In the genomic region with DNA sequence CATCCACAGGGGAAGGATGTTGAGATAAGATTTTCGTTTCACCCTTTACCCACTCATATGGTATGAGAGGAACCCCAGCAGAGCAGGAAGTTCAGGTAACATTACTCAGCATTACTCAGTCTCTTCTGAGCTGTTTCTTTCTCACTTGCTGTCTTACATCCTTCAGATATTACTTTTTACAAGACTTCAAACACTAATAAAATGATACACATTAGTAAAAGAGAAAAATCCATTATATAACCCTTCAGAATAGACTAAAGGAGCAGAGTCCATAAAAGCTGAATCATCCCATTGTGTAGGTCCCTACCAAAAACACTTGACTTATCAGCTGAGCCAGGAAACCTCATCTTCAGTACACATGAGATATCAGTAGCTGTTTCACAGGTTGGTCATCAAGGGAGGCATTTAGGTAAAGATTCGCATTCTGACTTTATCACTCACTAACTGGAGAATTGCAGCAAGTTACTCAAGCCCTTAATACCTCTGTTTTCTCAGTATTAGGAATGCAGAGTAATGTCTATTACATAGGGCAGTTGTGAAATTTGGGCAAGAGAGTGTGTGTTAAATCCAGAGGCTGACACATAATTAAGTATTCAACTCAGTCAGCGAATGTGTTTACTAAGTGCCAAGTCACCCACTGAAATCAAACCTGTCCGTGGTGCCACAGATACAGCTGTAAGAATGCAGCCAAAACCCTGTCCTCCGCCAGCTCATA, we compare ENCODE assay signal across 8 cellular contexts. TPM values are rescaled to one million over a fixed set of nuclear protein-coding genes. Genes with fewer than 3 reads are reported as not detected.
DNase-seq lines count a peak whose midpoint lies in the region; ATAC-seq and TF ChIP-seq lines count a peak whose summit lies in the region.

No MANE protein-coding gene starts in this region.

- peak overlapping the region; percentile 67 for H3K27ac ChIP-seq in psoas muscle

- POLR2A ChIA-PET in naive thymus-derived CD8-positive, alpha-beta T cell (lab: Charles Lee): interaction anchor here (0.7 to 1.1 kb wide), 3 partner anchors 25 to 191 kb away, joined by 3 to 4 read pairs (median 3); a partner anchor contains a TSS

- WGBS in psoas muscle, 3 donors: 53 to 58% (median 54%) methylated on average over 5 of the region's 5 CpGs

- no peaks in the 10 kb centered on the region for H3K36me3 ChIP-seq in psoas muscle (ENCODE audit: insufficient read depth in 1 of 2, low read depth in 1 of 2)

- no peak overlapping the region for H3K4me3 Mint-ChIP-seq in activated naive CD8-positive, alpha-beta T cell
- no peak overlapping the region for H3K4me3 Mint-ChIP-seq in naive thymus-derived CD8-positive, alpha-beta T cell

- H3K27me3 Mint-ChIP-seq in activated naive CD8-positive, alpha-beta T cell: no peaks in the 10 kb centered on the region
- no peaks in the 10 kb centered on the region for H3K27me3 Mint-ChIP-seq in naive thymus-derived CD8-positive, alpha-beta T cell

- TF ChIP-seq CTCF in psoas muscle (IDR thresholded peaks at IDR 0.05): no peak

- peak overlapping the region; percentile 67 for H3K27ac Mint-ChIP-seq in activated naive CD8-positive, alpha-beta T cell
- peak overlapping the region in 2 of 10 donors; percentile 28 to 47 for H3K27ac Mint-ChIP-seq in naive thymus-derived CD8-positive, alpha-beta T cell

- peaks cover 16% of the 10 kb centered on the region for H3K4me1 Mint-ChIP-seq in activated naive CD8-positive, alpha-beta T cell (ENCODE audit: low read depth)
- peaks cover 1 to 22% (median 5%) of the 10 kb centered on the region in 4 donors for H3K4me1 Mint-ChIP-seq in naive thymus-derived CD8-positive, alpha-beta T cell

- no peaks in the 10 kb centered on the region for H3K9me3 Mint-ChIP-seq in activated naive CD8-positive, alpha-beta T cell (ENCODE audit: low read depth)
- H3K9me3 Mint-ChIP-seq in naive thymus-derived CD8-positive, alpha-beta T cell: no peaks in the 10 kb centered on the region

- H3K27me3 ChIP-seq in psoas muscle (ENCODE audit: insufficient read depth in 3 of 3, low read length in 2 of 3): no peaks in the 10 kb centered on the region

- ATAC-seq in left cardiac atrium (peak; percentile 55 to 93), HG03378 (IDR thresholded peaks at IDR 0.05; ENCODE audit: unreplicated experiment) (peak; percentile 60), psoas muscle (peak; percentile 87 to 97 (median 94))
- ATAC-seq in naive thymus-derived CD8-positive, alpha-beta T cell: no peak

- no peak overlapping the region for H3K4me3 ChIP-seq in psoas muscle

- no peaks in the 10 kb centered on the region for H3K9me3 ChIP-seq in psoas muscle

- DNase-seq in left cardiac atrium: no peak
- no peak for DNase-seq in cardiac septum (ENCODE audit: low spot score)
- no peak for DNase-seq in psoas muscle
- DNase-seq in naive thymus-derived CD8-positive, alpha-beta T cell: no peak
- no peak for DNase-seq in nucleus accumbens (lab: John Stamatoyannopoulos, UW)
- DNase-seq in DMS153 treated with DMSO at 0.1 percent for 48 hours (lab: John Stamatoyannopoulos, UW; ENCODE audit: unreplicated experiment): no peak

- intact Hi-C loops in left cardiac atrium (cut with DNase I) (no loop called here), cardiac septum (cut with DNase I) (no loop called here), psoas muscle (cut with DNase I) (loop anchor here in 1 of 2 donors (10.0 kb wide), 1 partner anchor 266 kb away; no protein-coding TSS in a partner anchor)

- H3K4me1 ChIP-seq in psoas muscle: peaks cover 12% of the 10 kb centered on the region

- H3K36me3 Mint-ChIP-seq in activated naive CD8-positive, alpha-beta T cell: no peaks in the 10 kb centered on the region
- no peaks in the 10 kb centered on the region for H3K36me3 Mint-ChIP-seq in naive thymus-derived CD8-positive, alpha-beta T cell

RNA-seq across cellular contexts. Expression of a gene that starts 44.7 kb away (rescaled TPM):
- total RNA-seq in left cardiac atrium (10 to 100 TPM; 76.3 to 78.7 TPM), cardiac septum (83.1 TPM), psoas muscle (100 to 1,000 TPM in 3 of 4 donors, 10 to 100 TPM in 1; 30.4 to 296 (median 173) TPM)
- 100 to 1,000 TPM in 2 of 3 donors, 10 to 100 TPM in 1; 94.1 to 138 (median 109) TPM for polyA plus RNA-seq in psoas muscle
- total RNA-seq in naive thymus-derived CD8-positive, alpha-beta T cell: 100 to 1,000 TPM; 147 to 155 TPM
- 100 to 1,000 TPM; 106 to 294 (median 115) TPM for polyA plus RNA-seq in naive thymus-derived CD8-positive, alpha-beta T cell

Comparison
In these comparisons a context has a peak if more than half of its experiments do, and no peak if none do; other contexts are left out.
1. ATAC-seq: peak in left cardiac atrium (2 of 2), HG03378 (single experiment) and psoas muscle (4 of 4); none in naive thymus-derived CD8-positive, alpha-beta T cell (0 of 2).